14 cellular contexts compared by ENCODE assay signal in genomic region chr22:30647536-30647935, GRCh38.
"Had no signal": no experiment of that assay in that cellular context is flagged by ENCODE, and none has a peak within 500 bp of the region (broad histone marks: within the 10 kb centered on the region; RNA-seq: fewer than 3 reads in every experiment).

No MANE protein-coding gene starts in this region.

- H3K27me3 ChIP-seq: dorsolateral prefrontal cortex, gastrocnemius medialis, heart right ventricle, suprapubic skin had no signal

- ATAC-seq: gastrocnemius medialis, heart right ventricle, left colon, sciatic nerve had no signal

- DNase-seq: activated CD4-positive, alpha-beta T cell treated with anti-CD3 and anti-CD28 coated beads, Interleukin-2, amount 50 U/mL, for 1 hour; activated CD4-positive, CD25-positive, alpha-beta regulatory T cell; activated CD8-positive, alpha-beta memory T cell treated with anti-CD3 and anti-CD28 coated beads for 24 hours; activated naive CD4-positive, alpha-beta T cell; dorsolateral prefrontal cortex; erythroblast; gastrocnemius medialis; heart right ventricle; left colon; trophoblast cell had no signal

- H3K36me3 ChIP-seq: gastrocnemius medialis, prostate gland, suprapubic skin had no signal

- H3K27ac ChIP-seq: heart right ventricle, prostate gland, suprapubic skin had no signal

- H3K9me3 ChIP-seq: gastrocnemius medialis, heart right ventricle, prostate gland, suprapubic skin had no signal

- H3K4me1 ChIP-seq: prostate gland had no signal

- H3K4me3 ChIP-seq: dorsolateral prefrontal cortex, gastrocnemius medialis, heart right ventricle, lung, prostate gland, suprapubic skin had no signal
